Comparison of ENCODE assay signal across 15 cellular contexts in the genomic region with DNA sequence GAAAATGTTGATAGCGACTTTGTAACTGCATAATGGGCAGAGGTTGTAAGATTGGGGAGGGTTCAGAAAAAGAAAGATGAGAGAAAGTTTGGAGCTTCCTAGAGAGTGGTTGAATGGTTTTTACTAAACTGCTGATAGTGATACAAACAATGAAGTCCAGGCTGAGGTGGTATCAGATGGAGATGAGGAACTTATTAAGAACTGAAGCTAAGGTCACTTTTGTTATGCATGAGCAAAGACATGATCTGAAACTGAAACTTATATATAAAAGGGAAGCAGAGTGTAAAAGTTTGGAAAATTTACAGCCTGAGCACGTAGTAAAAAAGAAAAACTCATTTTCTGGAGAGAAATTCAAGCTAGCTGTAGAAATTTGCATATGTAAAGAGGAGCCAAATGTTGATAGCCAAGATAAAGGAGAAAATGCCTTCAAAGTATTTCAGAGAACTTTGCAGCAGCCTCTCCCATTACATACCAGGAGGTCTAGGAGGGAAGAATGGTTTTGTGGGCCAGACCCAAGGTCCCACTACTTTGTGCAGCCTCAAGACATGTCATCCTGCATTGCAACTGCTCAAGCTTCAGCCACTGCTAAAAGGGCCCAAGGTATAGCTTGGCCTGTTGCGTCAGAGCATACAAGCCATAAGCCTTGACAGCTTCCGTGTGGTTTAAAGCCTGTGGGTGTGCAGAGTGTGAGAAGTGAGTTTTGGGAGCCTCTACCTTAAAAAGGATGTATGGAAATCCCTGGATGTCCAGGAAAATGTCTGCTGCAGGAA.
DNase-seq lines count a peak whose midpoint lies in the region; ATAC-seq and TF ChIP-seq lines count a peak whose summit lies in the region.
"Had no signal": no experiment of that assay in that cellular context is flagged by ENCODE, and none has a peak within 500 bp of the region (broad histone marks: within the 10 kb centered on the region; RNA-seq: fewer than 3 reads in every experiment).

No MANE protein-coding gene starts in this region.

- no peaks in the 10 kb centered on the region for H3K27me3 ChIP-seq in hepatocyte

- DNase-seq in SIG-M5 (lab: John Stamatoyannopoulos, UW) (peak; percentile 16), hepatocyte (ENCODE audit: low spot score) (no peak), NCI-H2081 (lab: John Stamatoyannopoulos, UW) (no peak), NCI-H82 (lab: John Stamatoyannopoulos, UW) (no peak), C1 segment of cervical spinal cord (lab: John Stamatoyannopoulos, UW) (no peak)
- DNase-seq: ACHN; activated CD8-positive, alpha-beta memory T cell treated with anti-CD3 and anti-CD28 coated beads, Interleukin-2, amount 50 U/mL, for 4 hours; cortex of kidney; Kasumi-1; posterior cingulate gyrus; stimulated activated CD4-positive, alpha-beta T cell treated with anti-CD3 and anti-CD28 coated beads, Interleukin-1b, Interleukin-23, amount 100 ng/mL, for 48 hours; stimulated activated naive CD4-positive, alpha-beta T cell had no signal

- no peaks in the 10 kb centered on the region for H3K4me1 ChIP-seq in hepatocyte (ENCODE audit: insufficient read depth)

- no peaks in the 10 kb centered on the region for H3K79me2 ChIP-seq in hepatocyte

- no peaks in the 10 kb centered on the region for H4K20me1 ChIP-seq in hepatocyte (ENCODE audit: insufficient read depth, poor library complexity, severe bottlenecking)

- H3K9me3 ChIP-seq in hepatocyte (ENCODE audit: low read depth): no peaks in the 10 kb centered on the region

- no peak overlapping the region for H3K4me2 ChIP-seq in hepatocyte

- WGBS in hepatocyte (ENCODE audit: low lambda C conversion rate, missing lambda C conversion rate): 70% methylated on average over 4 of the region's 4 CpGs

- no peak overlapping the region for H3K4me3 ChIP-seq in hepatocyte

- no peaks in the 10 kb centered on the region for H3K9me2 ChIP-seq in hepatocyte (replicated peaks; ENCODE audit: insufficient read depth)

- H3K36me3 ChIP-seq in hepatocyte (replicated peaks; ENCODE audit: insufficient read depth, low read depth): no peaks in the 10 kb centered on the region

- H2AFZ ChIP-seq in hepatocyte: no peak overlapping the region

- no peak for TF ChIP-seq CTCF in hepatocyte (IDR thresholded peaks at IDR 0.05; ENCODE audit: poor library complexity)

- peak; percentile 61 for ATAC-seq in GM18498 (IDR thresholded peaks at IDR 0.05; ENCODE audit: unreplicated experiment)
- peak; percentile 48 for ATAC-seq in GM21529 (IDR thresholded peaks at IDR 0.05; ENCODE audit: unreplicated experiment)
- ATAC-seq in HG03354 (IDR thresholded peaks at IDR 0.05; ENCODE audit: poor library complexity, severe bottlenecking, unreplicated experiment): peak; percentile 44

- no peak overlapping the region for H3K27ac ChIP-seq in hepatocyte
